18 cellular contexts compared by ENCODE assay signal in the genomic region with DNA sequence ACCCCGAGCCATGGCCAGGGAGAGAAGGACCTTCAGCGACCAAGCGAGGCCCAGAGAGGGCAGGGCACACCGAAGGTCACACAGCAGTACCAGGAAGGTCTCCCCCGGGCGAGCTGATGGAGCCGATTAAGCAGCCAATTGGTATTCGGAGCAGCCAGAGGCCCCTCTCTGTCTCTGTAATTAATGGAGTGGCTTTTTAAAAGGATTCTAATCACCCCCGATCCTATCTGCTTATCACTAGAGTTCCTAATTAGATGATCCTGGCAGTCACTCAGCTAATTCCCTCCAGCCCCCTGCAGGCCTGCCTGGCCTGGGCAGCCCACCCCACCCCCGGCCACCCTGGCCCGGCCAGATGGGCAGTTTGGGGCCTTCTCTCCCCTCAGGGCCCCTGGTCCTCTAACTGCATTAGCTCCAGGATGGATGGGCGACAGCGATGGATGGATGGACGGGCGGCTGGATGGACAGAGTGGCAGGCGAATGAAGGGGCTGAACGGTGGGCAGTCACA. TPM values are rescaled to one million over a fixed set of nuclear protein-coding genes. Genes with fewer than 3 reads are reported as not detected.
"Had no signal": no experiment of that assay in that cellular context is flagged by ENCODE, and none has a peak within 500 bp of the region (broad histone marks: within the 10 kb centered on the region; RNA-seq: fewer than 3 reads in every experiment).

No MANE protein-coding gene starts in this region.

- H3K4me1 ChIP-seq: esophagus muscularis mucosa, gastrocnemius medialis, heart right ventricle, right atrium auricular region, thyroid gland had no signal

- H3K27ac ChIP-seq: epithelial cell of prostate, esophagus muscularis mucosa, gastrocnemius medialis, heart right ventricle, ovary, right atrium auricular region, thyroid gland had no signal

- H3K9me3 ChIP-seq: esophagus muscularis mucosa, gastrocnemius medialis, heart right ventricle, mucosa of descending colon, ovary, right atrium auricular region, thyroid gland had no signal

- H3K36me3 ChIP-seq: esophagus muscularis mucosa, gastrocnemius medialis, heart right ventricle, ovary, right atrium auricular region, thyroid gland had no signal

- DNase-seq: effector memory CD4-positive, alpha-beta T cell; gastrocnemius medialis; heart right ventricle; hypothalamus; kidney glomerular epithelial cell; mucosa of descending colon; naive thymus-derived CD8-positive, alpha-beta T cell; nucleus accumbens; ovary; small intestine; stimulated activated CD4-positive, alpha-beta T cell treated with anti-CD3 and anti-CD28 coated beads, Interleukin-12 subunit alpha, Interleukin-12 subunit beta, amount 100 ng/mL, for 4 hours; stimulated activated naive CD4-positive, alpha-beta T cell; thyroid gland had no signal

- H3K27me3 ChIP-seq: ovary, right atrium auricular region, thyroid gland had no signal

- ATAC-seq: gastrocnemius medialis; mucosa of descending colon; naive thymus-derived CD8-positive, alpha-beta T cell had no signal

- H3K4me3 ChIP-seq: esophagus muscularis mucosa, gastrocnemius medialis, heart right ventricle, mucosa of descending colon, ovary, right atrium auricular region, thyroid gland had no signal

RNA-seq across cellular contexts. Expression of a gene that starts 1.6 kb away (rescaled TPM):
- polyA plus RNA-seq: heart right ventricle; liver; naive thymus-derived CD8-positive, alpha-beta T cell; neural cell; ovary; small intestine had no signal

RNA-seq across cellular contexts. Expression of a gene that starts 24.7 kb away (rescaled TPM):
- polyA plus RNA-seq: naive thymus-derived CD8-positive, alpha-beta T cell; neural cell had no signal
